Comparison of ENCODE assay signal across 20 cellular contexts in genomic region chr5:124287813-124288212, GRCh38.
"Had no signal": no experiment of that assay in that cellular context is flagged by ENCODE, and none has a peak within 500 bp of the region (broad histone marks: within the 10 kb centered on the region; RNA-seq: fewer than 3 reads in every experiment).

No MANE protein-coding gene starts in this region.

- H2AFZ ChIP-seq: hepatocyte had no signal

- FAIRE-seq: colon, kidney, small intestine had no signal

- H3K36me3 ChIP-seq: esophagus squamous epithelium, neutrophil, tibial nerve, upper lobe of right lung, vagina had no signal

- DNase-seq: esophagus squamous epithelium; foreskin keratinocyte; kidney; left colon; left ventricle myocardium superior; mesenchymal stem cell; naive thymus-derived CD4-positive, alpha-beta T cell; nephron progenitor cell; small intestine; stimulated activated CD4-positive, alpha-beta T cell treated with anti-CD3 and anti-CD28 coated beads, Interleukin-12 subunit alpha, Interleukin-12 subunit beta, amount 100 ng/mL, for 4 hours; stimulated activated naive CD4-positive, alpha-beta T cell treated with Interleukin-2 at 50 U/mL for 16 hours; testis; upper lobe of right lung had no signal

- H3K4me3 ChIP-seq: esophagus squamous epithelium, hepatocyte, lung, testis, tibial nerve, upper lobe of right lung, vagina had no signal

- ATAC-seq: foreskin keratinocyte; left colon; left ventricle myocardium superior; naive thymus-derived CD4-positive, alpha-beta T cell; sciatic nerve; upper lobe of right lung had no signal

- H3K27ac ChIP-seq: foreskin keratinocyte, hepatocyte, neutrophil, testis, tibial nerve, upper lobe of right lung, vagina had no signal

- H3K9me3 ChIP-seq: esophagus squamous epithelium, neutrophil, testis, tibial nerve, upper lobe of right lung, vagina had no signal

- H3K4me1 ChIP-seq: foreskin keratinocyte, testis had no signal

- H3K27me3 ChIP-seq: foreskin keratinocyte, hepatocyte, neutrophil, testis, tibial nerve, upper lobe of right lung, vagina had no signal

- H3K79me2 ChIP-seq: hepatocyte had no signal

- H3K4me2 ChIP-seq: hepatocyte had no signal
